Comparison of ENCODE assay signal across 13 cellular contexts in genomic region chr1:21510885-21511578, GRCh38. TPM values are rescaled to one million over a fixed set of nuclear protein-coding genes. Genes with fewer than 3 reads are reported as not detected.
DNase-seq lines count a peak whose midpoint lies in the region; ATAC-seq and TF ChIP-seq lines count a peak whose summit lies in the region.
"Had no signal": no experiment of that assay in that cellular context is flagged by ENCODE, and none has a peak within 500 bp of the region (broad histone marks: within the 10 kb centered on the region; RNA-seq: fewer than 3 reads in every experiment).

No MANE protein-coding gene starts in this region.

- H3K4me3 ChIP-seq in BJ (ENCODE audit: low read depth, low read length): no peak overlapping the region
- H3K4me3 ChIP-seq in HUES64 (ENCODE audit: low read length): peak overlapping the region; percentile 87
- H3K4me3 ChIP-seq in astrocyte of the spinal cord (ENCODE audit: low read depth, low read length): no peak overlapping the region

- ATAC-seq in memory B cell (ENCODE audit: low read depth): no peak
- ATAC-seq in HG02884 (IDR thresholded peaks at IDR 0.05; ENCODE audit: unreplicated experiment): no peak
- ATAC-seq: CD8-positive, alpha-beta T cell had no signal

- H3K27me3 ChIP-seq in BJ (ENCODE audit: control insufficient read depth, insufficient read depth, low read length) (peaks cover 18% of the 10 kb centered on the region), HUES64 (ENCODE audit: insufficient read depth, low read length) (peaks cover 12% of the 10 kb centered on the region)

- TF ChIP-seq CTCF in BJ (IDR thresholded peaks at IDR 0.05; ENCODE audit: insufficient read depth, low read depth, low read length) (0 out of 2 replicates have a peak, but pooled peaks have one; percentile 3), astrocyte of the spinal cord (IDR thresholded peaks at IDR 0.05; ENCODE audit: low read depth, low read length) (peak; percentile 7)

- peaks cover 24% of the 10 kb centered on the region for H3K4me1 ChIP-seq in HUES64 (ENCODE audit: insufficient read depth, low read length)

- no peaks in the 10 kb centered on the region for H3K9me3 ChIP-seq in HUES64 (ENCODE audit: insufficient read depth, low read depth, low read length)

- H3K4me3 Mint-ChIP-seq in memory B cell: peak overlapping the region; percentile 53
- H3K4me3 Mint-ChIP-seq: CD8-positive, alpha-beta T cell had no signal

- peak overlapping the region; percentile 74; the same call in 1 of the 2 replicates for H3K27ac ChIP-seq in HUES64 (ENCODE audit: low read depth, low read length)

- CTCF ChIA-PET in BJ (lab: Yijun Ruan, JAX): interaction anchor here (0.6 to 7.7 kb wide), 19 partner anchors 11 to 511 kb away, joined by 3 to 69 read pairs (median 4); no protein-coding TSS in a partner anchor

- H3K9me3 Mint-ChIP-seq in memory B cell: no peaks in the 10 kb centered on the region
- H3K9me3 Mint-ChIP-seq: CD8-positive, alpha-beta T cell had no signal

- no peaks in the 10 kb centered on the region for H3K36me3 Mint-ChIP-seq in memory B cell
- H3K36me3 Mint-ChIP-seq: CD8-positive, alpha-beta T cell had no signal

- H3K36me3 ChIP-seq in BJ (ENCODE audit: control insufficient read depth, insufficient read depth, low read length): no peaks in the 10 kb centered on the region
- peaks cover 4% of the 10 kb centered on the region; the same call in 1 of the 2 replicates for H3K36me3 ChIP-seq in HUES64 (ENCODE audit: insufficient read depth, low read length)

- H3K9ac ChIP-seq in HUES64 (ENCODE audit: low read depth, low read length): no peak overlapping the region

- WGBS in HUES64: 80% methylated on average over 9 of the region's 9 CpGs

- H3K27me3 Mint-ChIP-seq in memory B cell: peaks cover 8% of the 10 kb centered on the region

- in situ Hi-C loops in astrocyte of the spinal cord (cut with HindIII; ENCODE audit: low sequenced_read_pairs): no loop called here

- H3K4me1 Mint-ChIP-seq in memory B cell: peaks cover 28% of the 10 kb centered on the region

- POLR2A ChIA-PET in BJ (lab: Charles Lee): no interaction called here

- DNase-seq in BJ (ENCODE audit: low read depth): no peak
- DNase-seq in astrocyte of the spinal cord (ENCODE audit: low read depth, low spot score): no peak
- no peak for DNase-seq in memory B cell (ENCODE audit: low spot score in 2 of 2)
- no peak for DNase-seq in NCI-H146 (lab: John Stamatoyannopoulos, UW)
- DNase-seq in Kasumi-1 (lab: John Stamatoyannopoulos, UW): no peak
- DNase-seq in stimulated activated CD4-positive, alpha-beta T cell treated with anti-CD3 and anti-CD28 coated beads, Interleukin-4, amount 100 ng/mL, for 24 hours: no peak
- DNase-seq: CD8-positive, alpha-beta T cell; central memory CD4-positive, alpha-beta T cell; foreskin melanocyte; NCI-H510A treated with DMSO at 0.1 percent for 48 hours; T-helper 2 cell had no signal

- H3K27ac Mint-ChIP-seq in memory B cell: no peak overlapping the region
- H3K27ac Mint-ChIP-seq: CD8-positive, alpha-beta T cell had no signal

RNA-seq across cellular contexts. Expression of gene ALPL, which starts 1.8 kb away (rescaled TPM):
- 0.28 and 0.45 TPM in 2 replicates for polyA plus RNA-seq in BJ (2011; rRNA removed)
- 0.14 and 0.15 TPM in 2 replicates for polyA minus RNA-seq in BJ (2011; rRNA and poly(A)+ RNA removed)
- 131 TPM for polyA plus RNA-seq in HUES64 (2013, experiment 1 of 2)
- 132 TPM for polyA plus RNA-seq in HUES64 (2013, experiment 2 of 2)
